8 cellular contexts compared by ENCODE assay signal in genomic region chr2:74198461-74199274, GRCh38. TPM values are rescaled to one million over a fixed set of nuclear protein-coding genes. Genes with fewer than 3 reads are reported as not detected.
DNase-seq lines count a peak whose midpoint lies in the region; ATAC-seq and TF ChIP-seq lines count a peak whose summit lies in the region.

TSS of gene MTHFD2 (plus strand) at chr2:74198615. CDS start at chr2:74198642, 27 bp downstream.

- no peaks in the 10 kb centered on the region for H3K9me2 ChIP-seq in PC-9 (ENCODE audit: insufficient read depth)

- peaks cover 43% of the 10 kb centered on the region for H4K20me1 ChIP-seq in PC-9 (ENCODE audit: insufficient read depth)

- H3K9me3 ChIP-seq in PC-9 (ENCODE audit: insufficient read depth, low read depth) (no peaks in the 10 kb centered on the region), esophagus (ENCODE audit: control insufficient read depth in 2 of 2, insufficient read depth in 1 of 2, low read depth in 1 of 2, low read length in 1 of 2) (no peaks in the 10 kb centered on the region), muscle layer of duodenum (ENCODE audit: control insufficient read depth in 1 of 2, low read length in 2 of 2) (no peaks in the 10 kb centered on the region)

- 0% methylated on average over 80 to 96 of the region's 96 CpGs for WGBS in esophagus, 2 donors

- DNase-seq in DMS53 treated with DMSO at 0.1 percent for 48 hours (lab: John Stamatoyannopoulos, UW; ENCODE audit: unreplicated experiment) (peak; percentile 98), KBM-7 (peak; percentile 98), PC-9 (peak; percentile 93 to 97)
- DNase-seq in activated T-cell treated with anti-CD3 and anti-CD28 coated beads, Interleukin-2, amount 50 U/mL, for 1 hour: peak; percentile 89
- DNase-seq in stimulated activated CD8-positive, alpha-beta memory T cell treated with anti-CD3 and anti-CD28 coated beads, Interleukin-7, amount 100 ng/mL, for 4 hours (ENCODE audit: low read depth in 2 of 2): peak; percentile 86 to 90

- TSS peak; percentile 81 for BruUV-seq in PC-9 (replicated peaks; lab: Mats Ljungman, UMichigan)

- in situ Hi-C loops in KBM-7 (cut with MboI; ENCODE audit: low pct_unique_long_range_greater_than_20kb, low sequenced_read_pairs): no loop called here

- H3K36me3 ChIP-seq in PC-9 (ENCODE audit: low read depth): peaks cover 36% of the 10 kb centered on the region
- H3K36me3 ChIP-seq in esophagus (ENCODE audit: control insufficient read depth in 2 of 2, insufficient read depth in 2 of 2, low read length in 1 of 2): no peaks in the 10 kb centered on the region
- H3K36me3 ChIP-seq in muscle layer of duodenum (ENCODE audit: control insufficient read depth in 1 of 2, insufficient read depth in 2 of 2, low read length in 2 of 2): no peaks in the 10 kb centered on the region

- peaks cover 47% of the 10 kb centered on the region for H3K79me2 ChIP-seq in PC-9 (ENCODE audit: low read depth)

- peak within 1 kb of the TSS; percentile 88 for H3K4me2 ChIP-seq in PC-9

- peak within 1 kb of the TSS; percentile 72 for H2AFZ ChIP-seq in PC-9

- POLR2A ChIA-PET in PC-9 (lab: Charles Lee; ENCODE audit: unreplicated experiment): interaction anchor here (0.6 kb wide), 1 partner anchor 353 kb away, joined by 3 read pairs; no protein-coding TSS in a partner anchor

- peak; percentile 85 for TF ChIP-seq CTCF in PC-9 (conservative IDR thresholded peaks at IDR 0.05)

- peaks cover 34% of the 10 kb centered on the region for H3K4me1 ChIP-seq in PC-9 (replicated peaks; ENCODE audit: insufficient read depth)
- peaks cover 0 to 3% of the 10 kb centered on the region in 2 donors for H3K4me1 ChIP-seq in esophagus (ENCODE audit: control insufficient read depth in 2 of 2, insufficient read depth in 2 of 2, low read length in 1 of 2)
- peaks cover 0 to 15% of the 10 kb centered on the region in 2 donors for H3K4me1 ChIP-seq in muscle layer of duodenum (ENCODE audit: control insufficient read depth in 1 of 2, insufficient read depth in 2 of 2, low read length in 2 of 2)

- CTCF ChIA-PET in PC-9 (lab: Charles Lee): no interaction called here

- intact Hi-C loops in PC-9 (cut with micrococcal nuclease; ENCODE audit: unreplicated experiment): loop anchor here (1.0 kb wide), 1 partner anchor 20 kb away; the partner anchor contains the start of gene MOB1A

- H3K27ac ChIP-seq in PC-9: peak within 1 kb of the TSS; percentile 97
- peak within 1 kb of the TSS; percentile 92 to 96 for H3K27ac ChIP-seq in esophagus (ENCODE audit: low read depth in 2 of 2, low read length in 1 of 2)
- H3K27ac ChIP-seq in muscle layer of duodenum (ENCODE audit: low read length): peak within 1 kb of the TSS; percentile 60

- peaks cover 16% of the 10 kb centered on the region; the same call in 1 of the 2 replicates for H3F3A ChIP-seq in PC-9 (ENCODE audit: insufficient read depth, low read depth)

- ATAC-seq in GM21717 (IDR thresholded peaks at IDR 0.05; ENCODE audit: unreplicated experiment): peak; percentile 88

- H3K4me3 ChIP-seq in PC-9 (peak within 1 kb of the TSS; percentile 94), esophagus (ENCODE audit: low read depth in 1 of 2, low read length in 2 of 2) (peak within 1 kb of the TSS; percentile 90 to 91), muscle layer of duodenum (ENCODE audit: low read depth in 1 of 2, low read length in 2 of 2) (peak within 1 kb of the TSS; percentile 73 to 88)

- H3K27me3 ChIP-seq in PC-9 (ENCODE audit: insufficient read depth, low read depth) (no peaks in the 10 kb centered on the region), esophagus (ENCODE audit: control insufficient read depth in 1 of 2, insufficient read depth in 2 of 2, low read length in 2 of 2) (no peaks in the 10 kb centered on the region), muscle layer of duodenum (ENCODE audit: low read depth, low read length) (no peaks in the 10 kb centered on the region)

RNA-seq across cellular contexts. Expression of gene MTHFD2, which starts in this region (rescaled TPM):
- total RNA-seq in PC-9 (2021): 192 and 197 TPM in 2 replicates
- 10 to 100 TPM; 11.1 to 35.4 TPM for polyA plus RNA-seq in esophagus

Comparison
In these comparisons a context has a peak if more than half of its experiments do, and no peak if none do; other contexts are left out.
1. Peak in every context shown above with its lines: DNase-seq, ATAC-seq, H3K4me3 ChIP-seq and H3K27ac ChIP-seq.